Comparison of ENCODE assay signal across 8 cellular contexts in genomic region chr1:7646981-7647901, GRCh38.
A peak's percentile ranks its signal among the peaks of the same experiment; 100 is the strongest.
DNase-seq lines count a peak whose midpoint lies in the region; ATAC-seq and TF ChIP-seq lines count a peak whose summit lies in the region.

No MANE protein-coding gene starts in this region.

- H3K56ac ChIP-seq in H9 (ENCODE audit: insufficient read length, low read depth, low read length), result no peak overlapping the region

- WGBS in H9 (ENCODE audit: extremely low coverage, insufficient read length, low lambda C conversion rate), result no CpG with 5 or more reads among the region's 30 CpGs
- 38 to 40% methylated on average over 27 to 28 of the region's 30 CpGs for WGBS in tibial nerve, 2 donors

- ATAC-seq in Panc1 (peak; percentile 87), GM21717 (IDR thresholded peaks at IDR 0.05; ENCODE audit: unreplicated experiment) (no peak)

- no peak overlapping the region for H2BK12ac ChIP-seq in H9 (ENCODE audit: insufficient read length, low read depth, low read length)

- POLR2A ChIA-PET in BJ (lab: Charles Lee) (no interaction called here), Panc1 (lab: Charles Lee) (no interaction called here)

- no peak for DNase-seq in BJ (ENCODE audit: low read depth)
- DNase-seq in H9, result peak; percentile 69
- DNase-seq in Panc1 (ENCODE audit: low read depth, low spot score), result peak; percentile 4
- DNase-seq in activated T-helper 1 cell treated with anti-CD3 and anti-CD28 coated beads, Interleukin-12 subunit alpha, Interleukin-12 subunit beta, Interleukin-2, Interleukin-4 antibody, amounts not matched to agents 30 ng/mL and 10 ng/mL and 1 ng/mL, durations not matched to agents 14 hours and 24 hours and 36 hours (ENCODE audit: low spot score), result peak; percentile 34
- DNase-seq in fibroblast of the aortic adventitia (ENCODE audit: low read depth), result peak; percentile 42
- peak; percentile 99 for DNase-seq in osteoblast (ENCODE audit: insufficient read length, low spot score, missing footprints)
- DNase-seq in tibial nerve (ENCODE audit: low spot score in 2 of 2), result peak; percentile 51 to 67

- H3T11ph ChIP-seq in H9 (ENCODE audit: low read length), result no peak overlapping the region

- H4K8ac ChIP-seq in H9 (replicated peaks; ENCODE audit: insufficient read length, low read depth, low read length), result no peak overlapping the region

- no peak overlapping the region for H4K5ac ChIP-seq in H9 (ENCODE audit: insufficient read length, low read depth, low read length)

- H3K4me3 ChIP-seq in BJ (ENCODE audit: low read depth, low read length) (no peak overlapping the region), Panc1 (ENCODE audit: low read depth in 2 of 2, low read length in 2 of 2) (no peak overlapping the region), fibroblast of the aortic adventitia (ENCODE audit: low read depth, low read length) (no peak overlapping the region), osteoblast (ENCODE audit: insufficient read depth, low read length) (no peak overlapping the region), tibial nerve (no peak overlapping the region)

- in situ Hi-C loops in Panc1 (cut with HindIII; ENCODE audit: low pct_unique_long_range_greater_than_20kb, low sequenced_read_pairs), result no loop called here

- H3K27me3 Mint-ChIP-seq in H9 (ENCODE audit: low read depth), result no peaks in the 10 kb centered on the region
- no peaks in the 10 kb centered on the region for H3K27me3 Mint-ChIP-seq in activated T-helper 1 cell treated with anti-CD3 and anti-CD28 coated beads, Interleukin-12 subunit alpha, Interleukin-12 subunit beta, Interleukin-2, Interleukin-4 antibody, amounts not matched to agents 30 ng/mL and 10 ng/mL and 1 ng/mL, durations not matched to agents 14 hours and 24 hours and 36 hours (ENCODE audit: insufficient read depth)

- no peaks in the 10 kb centered on the region for H3K36me3 Mint-ChIP-seq in H9 (ENCODE audit: insufficient read depth in 1 of 3, low read depth in 3 of 3)
- H3K36me3 Mint-ChIP-seq in activated T-helper 1 cell treated with anti-CD3 and anti-CD28 coated beads, Interleukin-12 subunit alpha, Interleukin-12 subunit beta, Interleukin-2, Interleukin-4 antibody, amounts not matched to agents 30 ng/mL and 10 ng/mL and 1 ng/mL, durations not matched to agents 14 hours and 24 hours and 36 hours (ENCODE audit: low read depth), result no peaks in the 10 kb centered on the region

- no peak overlapping the region for H3K18ac ChIP-seq in H9 (ENCODE audit: insufficient read length, low read depth, low read length)

- H3K23ac ChIP-seq in H9 (ENCODE audit: insufficient read length, low read depth, low read length), result no peak overlapping the region

- no peaks in the 10 kb centered on the region for H3K79me1 ChIP-seq in H9 (ENCODE audit: insufficient read depth, low read depth, low read length, poor library complexity, severe bottlenecking)

- H3K27ac ChIP-seq in H9 (ENCODE audit: insufficient read length, low read depth, low read length), result no peak overlapping the region
- H3K27ac ChIP-seq in Panc1 (ENCODE audit: low read length), result no peak overlapping the region
- H3K27ac ChIP-seq in osteoblast (ENCODE audit: low read depth, low read length), result no peak overlapping the region
- no peak overlapping the region for H3K27ac ChIP-seq in tibial nerve

- H2BK120ac ChIP-seq in H9 (ENCODE audit: low read depth, low read length, poor library complexity, severe bottlenecking), result no peak overlapping the region

- H3K14ac ChIP-seq in H9 (ENCODE audit: insufficient read depth, low read length), result no peak overlapping the region; the same call in 1 of the 2 replicates

- H3K79me2 ChIP-seq in H9 (ENCODE audit: insufficient read depth, low read length) (no peaks in the 10 kb centered on the region), osteoblast (ENCODE audit: insufficient read depth, low read length) (no peaks in the 10 kb centered on the region)

- H2AFZ ChIP-seq in H9 (ENCODE audit: low read length) (no peak overlapping the region), osteoblast (ENCODE audit: low read length) (no peak overlapping the region)

- peaks cover 6% of the 10 kb centered on the region for H3K23me2 ChIP-seq in H9 (ENCODE audit: insufficient read length, low read depth, low read length, poor library complexity, severe bottlenecking)

- H3K4ac ChIP-seq in H9 (ENCODE audit: low read depth, low read length), result no peak overlapping the region

- H3K27me3 ChIP-seq in BJ (ENCODE audit: control insufficient read depth, insufficient read depth, low read length) (peaks cover 2% of the 10 kb centered on the region), H9 (ENCODE audit: insufficient read depth, low read length) (no peaks in the 10 kb centered on the region), Panc1 (ENCODE audit: control insufficient read depth, insufficient read depth, low read length) (no peaks in the 10 kb centered on the region), osteoblast (ENCODE audit: insufficient read depth, low read length) (peaks cover 13% of the 10 kb centered on the region), tibial nerve (peaks cover 0 to 8% of the 10 kb centered on the region in 2 donors)

- H3K27ac Mint-ChIP-seq in H9, result no peak overlapping the region
- no peak overlapping the region for H3K27ac Mint-ChIP-seq in activated T-helper 1 cell treated with anti-CD3 and anti-CD28 coated beads, Interleukin-12 subunit alpha, Interleukin-12 subunit beta, Interleukin-2, Interleukin-4 antibody, amounts not matched to agents 30 ng/mL and 10 ng/mL and 1 ng/mL, durations not matched to agents 14 hours and 24 hours and 36 hours

- no TSS peak for BruUV-seq in Panc1 (replicated peaks; lab: Mats Ljungman, UMichigan)

- no peak for TF ChIP-seq EP300 in tibial nerve (IDR thresholded peaks at IDR 0.05)

- H3K4me1 Mint-ChIP-seq in H9, result peaks cover 14 to 32% of the 10 kb centered on the region in 2 experiments
- no peaks in the 10 kb centered on the region for H3K4me1 Mint-ChIP-seq in activated T-helper 1 cell treated with anti-CD3 and anti-CD28 coated beads, Interleukin-12 subunit alpha, Interleukin-12 subunit beta, Interleukin-2, Interleukin-4 antibody, amounts not matched to agents 30 ng/mL and 10 ng/mL and 1 ng/mL, durations not matched to agents 14 hours and 24 hours and 36 hours (ENCODE audit: low read depth)

- CTCF ChIA-PET in BJ (lab: Yijun Ruan, JAX) (interaction anchor here (0.6 to 3.9 kb wide), 16 partner anchors 9 to 931 kb away, joined by 3 to 49 read pairs (median 4); no protein-coding TSS in a partner anchor), Panc1 (lab: Charles Lee) (interaction anchor here (0.6 to 0.9 kb wide), 8 partner anchors 9 to 609 kb away, joined by 3 to 10 read pairs (median 4); no protein-coding TSS in a partner anchor)

- intact Hi-C loops in Panc1 (cut with micrococcal nuclease; ENCODE audit: unreplicated experiment), result loop anchor here (5.0 to 10.0 kb wide), 2 partner anchors 192 to 605 kb away; no protein-coding TSS in a partner anchor
- intact Hi-C loops in activated T-helper 1 cell treated with anti-CD3 and anti-CD28 coated beads, Interleukin-12 subunit alpha, Interleukin-12 subunit beta, Interleukin-2, Interleukin-4 antibody, amounts not matched to agents 30 ng/mL and 10 ng/mL and 1 ng/mL, durations not matched to agents 14 hours and 24 hours and 36 hours (cut with micrococcal nuclease), result loop anchor here (1.0 kb wide), 1 partner anchor 193 kb away; no protein-coding TSS in a partner anchor

- H3K4me3 Mint-ChIP-seq in H9, result no peak overlapping the region
- H3K4me3 Mint-ChIP-seq in activated T-helper 1 cell treated with anti-CD3 and anti-CD28 coated beads, Interleukin-12 subunit alpha, Interleukin-12 subunit beta, Interleukin-2, Interleukin-4 antibody, amounts not matched to agents 30 ng/mL and 10 ng/mL and 1 ng/mL, durations not matched to agents 14 hours and 24 hours and 36 hours, result no peak overlapping the region

- no peak overlapping the region for H2BK15ac ChIP-seq in H9 (ENCODE audit: low read depth, low read length)

- TF ChIP-seq POLR2A in tibial nerve (IDR thresholded peaks at IDR 0.05), result no peak

- H3K4me2 ChIP-seq in H9 (ENCODE audit: insufficient read depth, insufficient read length, low read length) (no peak overlapping the region), osteoblast (ENCODE audit: insufficient read depth, low read length) (no peak overlapping the region)

- H4K91ac ChIP-seq in H9 (ENCODE audit: insufficient read length, low read depth, low read length), result no peak overlapping the region

- H2BK5ac ChIP-seq in H9 (ENCODE audit: insufficient read length, low read length), result no peak overlapping the region

- TF ChIP-seq CTCF in BJ (IDR thresholded peaks at IDR 0.05; ENCODE audit: insufficient read depth, low read depth, low read length) (peak; percentile 94), H9 (conservative IDR thresholded peaks at IDR 0.05) (peak; percentile 98), Panc1 (IDR thresholded peaks at IDR 0.05) (peak; percentile 97), fibroblast of the aortic adventitia (IDR thresholded peaks at IDR 0.05; ENCODE audit: insufficient read depth, low read length) (peak; percentile 91), osteoblast (IDR thresholded peaks at IDR 0.05; ENCODE audit: extremely low read depth, low read depth, low read length) (peak; percentile 86), tibial nerve (IDR thresholded peaks at IDR 0.05) (peak; percentile 90 to 95 (median 93))

- no peak overlapping the region for H3K9ac ChIP-seq in H9 (ENCODE audit: extremely low read depth, insufficient read length, low read length)

- H2AK5ac ChIP-seq in H9 (ENCODE audit: insufficient read length, low read length), result no peak overlapping the region

- H4K20me1 ChIP-seq in H9 (ENCODE audit: control insufficient read depth, insufficient read depth, insufficient read length), result peaks cover 2% of the 10 kb centered on the region
- H4K20me1 ChIP-seq in osteoblast (ENCODE audit: insufficient read depth, low read length), result no peaks in the 10 kb centered on the region

- H3K9me3 ChIP-seq in H9 (ENCODE audit: control insufficient read depth, low read depth, low read length), result no peaks in the 10 kb centered on the region
- H3K9me3 ChIP-seq in Panc1 (ENCODE audit: control insufficient read depth, insufficient read depth, low read depth, low read length), result no peaks in the 10 kb centered on the region
- H3K9me3 ChIP-seq in osteoblast (ENCODE audit: low read depth, low read length), result peaks cover 3% of the 10 kb centered on the region
- no peaks in the 10 kb centered on the region for H3K9me3 ChIP-seq in tibial nerve

- H3K9me3 Mint-ChIP-seq in H9, result no peaks in the 10 kb centered on the region; a peak in 1 of 5 replicates
- no peaks in the 10 kb centered on the region for H3K9me3 Mint-ChIP-seq in activated T-helper 1 cell treated with anti-CD3 and anti-CD28 coated beads, Interleukin-12 subunit alpha, Interleukin-12 subunit beta, Interleukin-2, Interleukin-4 antibody, amounts not matched to agents 30 ng/mL and 10 ng/mL and 1 ng/mL, durations not matched to agents 14 hours and 24 hours and 36 hours

- H3K36me3 ChIP-seq in BJ (ENCODE audit: control insufficient read depth, insufficient read depth, low read length) (no peaks in the 10 kb centered on the region), Panc1 (ENCODE audit: control insufficient read depth, insufficient read depth, low read length) (no peaks in the 10 kb centered on the region), osteoblast (ENCODE audit: insufficient read depth, low read length) (no peaks in the 10 kb centered on the region), tibial nerve (no peaks in the 10 kb centered on the region)

- H2BK20ac ChIP-seq in H9 (ENCODE audit: low read depth, low read length, poor library complexity, severe bottlenecking), result no peak overlapping the region

- no peaks in the 10 kb centered on the region; the same call in 1 of the 2 replicates for H3K4me1 ChIP-seq in H9 (ENCODE audit: insufficient read depth, low read length)
- no peaks in the 10 kb centered on the region for H3K4me1 ChIP-seq in Panc1 (ENCODE audit: control insufficient read depth, insufficient read depth, low read length)
- no peaks in the 10 kb centered on the region for H3K4me1 ChIP-seq in osteoblast (ENCODE audit: insufficient read depth, low read length)
- peaks cover 0 to 38% (median 0%) of the 10 kb centered on the region in 4 donors for H3K4me1 ChIP-seq in tibial nerve
